8 cellular contexts compared by ENCODE assay signal in genomic region chr17:22464041-22464440, GRCh38.
"Had no signal": no experiment of that assay in that cellular context is flagged by ENCODE, and none has a peak within 500 bp of the region (broad histone marks: within the 10 kb centered on the region; RNA-seq: fewer than 3 reads in every experiment).

No MANE protein-coding gene starts in this region.

- H3K27ac Mint-ChIP-seq: HFFc6 had no signal

- H3K27ac ChIP-seq: GM23248 had no signal

- ATAC-seq: HCT116, K562 had no signal

- H2AFZ ChIP-seq: GM23248 had no signal

- DNase-seq: GM23248, GOT3, H7, HFFc6, IMR-90 had no signal

- H3K9ac ChIP-seq: GM23248 had no signal

- H3K4me3 ChIP-seq: GM23248, HAP-1, K562 had no signal

- H3K4me3 Mint-ChIP-seq: HFFc6 had no signal

- H3K9me3 ChIP-seq: HAP-1 had no signal

- H3K36me3 ChIP-seq: HAP-1 had no signal

- H3K4me1 ChIP-seq: HAP-1 had no signal
